8 cellular contexts compared by ENCODE assay signal in genomic region chr4:24583451-24584174, GRCh38. TPM values are rescaled to one million over a fixed set of nuclear protein-coding genes. Genes with fewer than 3 reads are reported as not detected.
DNase-seq lines count a peak whose midpoint lies in the region; ATAC-seq and TF ChIP-seq lines count a peak whose summit lies in the region.

No MANE protein-coding gene starts in this region.

- peak; percentile 1 to 2 for ATAC-seq in CD4-positive, CD25-positive, alpha-beta regulatory T cell (ENCODE audit: low read depth in 2 of 2)

- no peaks in the 10 kb centered on the region for H3K36me3 ChIP-seq in CD4-positive, CD25-positive, alpha-beta regulatory T cell (ENCODE audit: control insufficient read depth, insufficient read depth, low read length)

- H3K27ac Mint-ChIP-seq in CD4-positive, CD25-positive, alpha-beta regulatory T cell: peak overlapping the region; percentile 85 to 96 (median 95)
- peak overlapping the region; percentile 100 for H3K27ac Mint-ChIP-seq in endothelial cell (ENCODE audit: unreplicated experiment)

- H3K9me3 ChIP-seq in CD4-positive, CD25-positive, alpha-beta regulatory T cell (ENCODE audit: control insufficient read depth in 2 of 2, low read length in 2 of 2): no peaks in the 10 kb centered on the region

- H3K27me3 ChIP-seq in CD4-positive, CD25-positive, alpha-beta regulatory T cell (ENCODE audit: control insufficient read depth, insufficient read depth, low read length): no peaks in the 10 kb centered on the region

- peak; percentile 41 to 72 (median 42) for DNase-seq in CD4-positive, CD25-positive, alpha-beta regulatory T cell
- DNase-seq in GM20000 (ENCODE audit: low spot score) (peak; percentile 73), HS-27A (ENCODE audit: low read depth) (peak; percentile 29), NOMO-1 (lab: John Stamatoyannopoulos, UW; ENCODE audit: unreplicated experiment in 2 of 2) (peak; percentile 61 to 73), endothelial cell (ENCODE audit: low spot score) (peak; percentile 76), midbrain (lab: John Stamatoyannopoulos, UW) (peak; percentile 48)
- DNase-seq in activated CD8-positive, alpha-beta memory T cell treated with anti-CD3 and anti-CD28 coated beads for 4 hours (ENCODE audit: low read depth in 2 of 2): peak; percentile 2 to 21
- peak; percentile 4 to 21 for DNase-seq in stimulated activated CD8-positive, alpha-beta memory T cell treated with anti-CD3 and anti-CD28 coated beads, Interleukin-4, amount 100 ng/mL, for 4 hours (ENCODE audit: low read depth in 2 of 2, low spot score in 1 of 2)

- peaks cover 34% of the 10 kb centered on the region for H3K4me1 ChIP-seq in CD4-positive, CD25-positive, alpha-beta regulatory T cell (ENCODE audit: control insufficient read depth, insufficient read depth, low read length, poor library complexity, severe bottlenecking)

- H3K27me3 Mint-ChIP-seq in CD4-positive, CD25-positive, alpha-beta regulatory T cell: no peaks in the 10 kb centered on the region
- peaks cover 6% of the 10 kb centered on the region for H3K27me3 Mint-ChIP-seq in endothelial cell (ENCODE audit: unreplicated experiment)

- peaks cover 14 to 53% (median 39%) of the 10 kb centered on the region in 4 donors for H3K4me1 Mint-ChIP-seq in CD4-positive, CD25-positive, alpha-beta regulatory T cell
- H3K4me1 Mint-ChIP-seq in endothelial cell (ENCODE audit: unreplicated experiment): peaks cover 27% of the 10 kb centered on the region

- no peak for TF ChIP-seq CTCF in GM20000 (IDR thresholded peaks at IDR 0.05; ENCODE audit: extremely low read depth, missing control alignments)
- no peak for TF ChIP-seq CTCF in endothelial cell (IDR thresholded peaks at IDR 0.05; ENCODE audit: unreplicated experiment)

- peak overlapping the region; percentile 93 for H3K4me3 ChIP-seq in CD4-positive, CD25-positive, alpha-beta regulatory T cell (ENCODE audit: low read depth, low read length)

- peaks cover 6% of the 10 kb centered on the region for H3K36me3 Mint-ChIP-seq in CD4-positive, CD25-positive, alpha-beta regulatory T cell
- peaks cover 16% of the 10 kb centered on the region for H3K36me3 Mint-ChIP-seq in endothelial cell (ENCODE audit: low read depth, unreplicated experiment)

- H3K27ac ChIP-seq in CD4-positive, CD25-positive, alpha-beta regulatory T cell (ENCODE audit: insufficient read depth, low read length, poor library complexity, severe bottlenecking): peak overlapping the region; percentile 97

- H3K9me3 Mint-ChIP-seq in CD4-positive, CD25-positive, alpha-beta regulatory T cell: peaks cover 0 to 4% (median 2%) of the 10 kb centered on the region in 7 donors
- no peaks in the 10 kb centered on the region for H3K9me3 Mint-ChIP-seq in endothelial cell (ENCODE audit: unreplicated experiment)

- H3K4me3 Mint-ChIP-seq in CD4-positive, CD25-positive, alpha-beta regulatory T cell: peak overlapping the region; percentile 93 to 100 (median 98)
- H3K4me3 Mint-ChIP-seq in endothelial cell (ENCODE audit: unreplicated experiment): peak overlapping the region; percentile 100

RNA-seq across cellular contexts. Expression of gene DHX15, which starts 0.7 kb away (rescaled TPM):
- total RNA-seq in CD4-positive, CD25-positive, alpha-beta regulatory T cell: 169 TPM
- 10 to 100 TPM; 43.2 to 72.0 (median 50.4) TPM for polyA plus RNA-seq in CD4-positive, CD25-positive, alpha-beta regulatory T cell
- total RNA-seq in endothelial cell (ENCODE audit: unreplicated experiment): 154 TPM

Comparison
In these comparisons a context has a peak if more than half of its experiments do, and no peak if none do; other contexts are left out.
1. Peak in every context shown above with its lines: DNase-seq, ATAC-seq, H3K4me3 ChIP-seq and H3K27ac ChIP-seq.
2. DNase-seq: peak in every context shown above with its lines; median percentile 76 in endothelial cell; 73 in GM20000; 67 in NOMO-1; 48 in midbrain; 42 in CD4-positive, CD25-positive, alpha-beta regulatory T cell; 29 in HS-27A; 12 in stimulated activated CD8-positive, alpha-beta memory T cell treated with anti-CD3 and anti-CD28 coated beads, Interleukin-4, amount 100 ng/mL, for 4 hours; 12 in activated CD8-positive, alpha-beta memory T cell treated with anti-CD3 and anti-CD28 coated beads for 4 hours.